In genomic region chr10:120493411-120494312, GRCh38 we compare ENCODE assay signal across 18 cellular contexts. TPM values are rescaled to one million over a fixed set of nuclear protein-coding genes. Genes with fewer than 3 reads are reported as not detected.
DNase-seq lines count a peak whose midpoint lies in the region; ATAC-seq, FAIRE-seq and TF ChIP-seq lines count a peak whose summit lies in the region.
"Had no signal": no experiment of that assay in that cellular context is flagged by ENCODE, and none has a peak within 500 bp of the region (broad histone marks: within the 10 kb centered on the region; RNA-seq: fewer than 3 reads in every experiment).

No MANE protein-coding gene starts in this region.

- peaks cover 5% of the 10 kb centered on the region for H3K27me3 Mint-ChIP-seq in CD8-positive, alpha-beta T cell (ENCODE audit: low read depth)
- H3K27me3 Mint-ChIP-seq: activated CD4-positive, alpha-beta memory T cell treated with anti-CD3 and anti-CD28 coated beads, Interleukin-2, amount 10 ng/mL, durations not matched to agents 7 days and 5 days had no signal

- H3K27ac Mint-ChIP-seq in CD8-positive, alpha-beta T cell: no peak overlapping the region
- H3K27ac Mint-ChIP-seq: activated CD4-positive, alpha-beta memory T cell treated with anti-CD3 and anti-CD28 coated beads, Interleukin-2, amount 10 ng/mL, durations not matched to agents 7 days and 5 days; T-helper 2 cell treated with Interferon-gamma antibody and Interleukin-4, amounts not matched to agents 5 μg/mL and 100 μg/mL, for 36 hours had no signal

- ATAC-seq in GM19395 (IDR thresholded peaks at IDR 0.05; ENCODE audit: unreplicated experiment): peak; percentile 70
- ATAC-seq in HG02852 (IDR thresholded peaks at IDR 0.05; ENCODE audit: unreplicated experiment): peak; percentile 89
- peak; percentile 80 for ATAC-seq in HG03521 (IDR thresholded peaks at IDR 0.05; ENCODE audit: unreplicated experiment)
- no peak for ATAC-seq in CD8-positive, alpha-beta T cell
- ATAC-seq: body of pancreas, gastroesophageal sphincter had no signal

- no peak overlapping the region for H3K9ac ChIP-seq in kidney (ENCODE audit: low read length in 2 of 2)

- H3K4me3 Mint-ChIP-seq in CD8-positive, alpha-beta T cell: no peak overlapping the region
- H3K4me3 Mint-ChIP-seq: activated CD4-positive, alpha-beta memory T cell treated with anti-CD3 and anti-CD28 coated beads, Interleukin-2, amount 10 ng/mL, durations not matched to agents 7 days and 5 days; T-helper 2 cell treated with Interferon-gamma antibody and Interleukin-4, amounts not matched to agents 5 μg/mL and 100 μg/mL, for 36 hours had no signal

- H3K27ac ChIP-seq in CD8-positive, alpha-beta T cell (ENCODE audit: low read depth, low read length): no peak overlapping the region
- H3K27ac ChIP-seq in kidney (ENCODE audit: low read depth in 2 of 2, low read length in 2 of 2): no peak overlapping the region
- H3K27ac ChIP-seq: body of pancreas, gastroesophageal sphincter, upper lobe of left lung had no signal

- TF ChIP-seq CTCF in GM12865 (IDR thresholded peaks at IDR 0.05; ENCODE audit: insufficient read depth, low read depth, low read length, missing control alignments) (no peak), kidney (IDR thresholded peaks at IDR 0.05; ENCODE audit: borderline replicate concordance, extremely low read depth, insufficient read depth) (no peak)
- no peak for TF ChIP-seq CTCF in CD8-positive, alpha-beta T cell (IDR thresholded peaks at IDR 0.05)

- FAIRE-seq in kidney (lab: Jason Lieb, UNC): no peak

- POLR2A ChIA-PET in CD8-positive, alpha-beta T cell (lab: Charles Lee): no interaction called here

- intact Hi-C loops in CD8-positive, alpha-beta T cell (cut with DNase I, micrococcal nuclease): no loop called here
- intact Hi-C loops in kidney (cut with DNase I): no loop called here

- H3K9me3 ChIP-seq in CD8-positive, alpha-beta T cell (ENCODE audit: low read length): no peaks in the 10 kb centered on the region
- H3K9me3 ChIP-seq in kidney (ENCODE audit: control insufficient read depth in 1 of 2, low read length in 2 of 2): no peaks in the 10 kb centered on the region
- H3K9me3 ChIP-seq: body of pancreas, gastroesophageal sphincter, upper lobe of left lung had no signal

- no peaks in the 10 kb centered on the region for H3K9me3 Mint-ChIP-seq in CD8-positive, alpha-beta T cell
- H3K9me3 Mint-ChIP-seq: activated CD4-positive, alpha-beta memory T cell treated with anti-CD3 and anti-CD28 coated beads, Interleukin-2, amount 10 ng/mL, durations not matched to agents 7 days and 5 days; T-helper 2 cell treated with Interferon-gamma antibody and Interleukin-4, amounts not matched to agents 5 μg/mL and 100 μg/mL, for 36 hours had no signal

- H3K27me3 ChIP-seq in CD8-positive, alpha-beta T cell (ENCODE audit: insufficient read depth, low read length): no peaks in the 10 kb centered on the region
- H3K27me3 ChIP-seq: body of pancreas, upper lobe of left lung had no signal

- no peaks in the 10 kb centered on the region for H3K4me1 Mint-ChIP-seq in CD8-positive, alpha-beta T cell (ENCODE audit: low read depth)
- H3K4me1 Mint-ChIP-seq: activated CD4-positive, alpha-beta memory T cell treated with anti-CD3 and anti-CD28 coated beads, Interleukin-2, amount 10 ng/mL, durations not matched to agents 7 days and 5 days had no signal

- no peaks in the 10 kb centered on the region for H3K36me3 ChIP-seq in CD8-positive, alpha-beta T cell (ENCODE audit: insufficient read depth, low read length)
- H3K36me3 ChIP-seq in kidney (ENCODE audit: control insufficient read depth in 1 of 2, insufficient read depth in 2 of 2, low read length in 2 of 2): no peaks in the 10 kb centered on the region
- H3K36me3 ChIP-seq: gastroesophageal sphincter, upper lobe of left lung had no signal

- CTCF ChIA-PET in CD8-positive, alpha-beta T cell (lab: Charles Lee): no interaction called here

- DNase-seq in GM12865 (ENCODE audit: low read depth) (peak; percentile 40), NCI-H187 treated with DMSO at 0.1 percent for 48 hours (lab: John Stamatoyannopoulos, UW) (no peak), kidney (no peak)
- no peak for DNase-seq in stimulated activated CD4-positive, alpha-beta T cell treated with anti-CD3 and anti-CD28 coated beads, Interleukin-2, amount 100 ng/mL, for 48 hours
- no peak for DNase-seq in CD8-positive, alpha-beta T cell
- DNase-seq: activated CD4-positive, alpha-beta memory T cell treated with anti-CD3 and anti-CD28 coated beads, Interleukin-2, amount 10 ng/mL, durations not matched to agents 7 days and 5 days; body of pancreas; COR-L47; islet precursor cell; NCI-H1436 treated with DMSO at 0.1 percent for 48 hours; NCI-H748 treated with DMSO at 0.1 percent for 48 hours; posterior cingulate gyrus; upper lobe of left lung had no signal

- no peaks in the 10 kb centered on the region for H3K36me3 Mint-ChIP-seq in CD8-positive, alpha-beta T cell

- H3K4me3 ChIP-seq in GM12865 (ENCODE audit: low read depth, low read length) (no peak overlapping the region), kidney (ENCODE audit: low read length in 2 of 2) (no peak overlapping the region)
- no peak overlapping the region for H3K4me3 ChIP-seq in CD8-positive, alpha-beta T cell (ENCODE audit: low read depth, low read length)
- H3K4me3 ChIP-seq: body of pancreas, gastroesophageal sphincter, upper lobe of left lung had no signal

- H3K4me1 ChIP-seq in CD8-positive, alpha-beta T cell (ENCODE audit: insufficient read depth, low read length): no peaks in the 10 kb centered on the region
- peaks cover 0 to 6% of the 10 kb centered on the region in 2 donors for H3K4me1 ChIP-seq in kidney (ENCODE audit: control insufficient read depth in 1 of 2, insufficient read depth in 1 of 2, low read depth in 1 of 2, low read length in 2 of 2)
- H3K4me1 ChIP-seq: gastroesophageal sphincter, upper lobe of left lung had no signal

RNA-seq across cellular contexts. Expression of gene PLPP4, which starts 36.6 kb away (rescaled TPM):
- total RNA-seq in CD8-positive, alpha-beta T cell: not detected
- total RNA-seq in kidney: 6.4 TPM
- 11.2 TPM for polyA plus RNA-seq in kidney (ENCODE audit: insufficient read depth, low read depth, low replicate concordance)
- total RNA-seq: activated CD4-positive, alpha-beta memory T cell treated with anti-CD3 and anti-CD28 coated beads, Interleukin-2, amount 10 ng/mL, durations not matched to agents 7 days and 5 days had no signal
